8 cellular contexts compared by ENCODE assay signal in genomic region chr17:71472809-71473789, GRCh38.
DNase-seq lines count a peak whose midpoint lies in the region; ATAC-seq, FAIRE-seq and TF ChIP-seq lines count a peak whose summit lies in the region.

No MANE protein-coding gene starts in this region.

- H3K9me3 ChIP-seq in small intestine (ENCODE audit: control insufficient read depth, low read depth): no peaks in the 10 kb centered on the region

- no peaks in the 10 kb centered on the region for H3K36me3 Mint-ChIP-seq in glutamatergic neuron (ENCODE audit: unreplicated experiment)

- FAIRE-seq in GM19239 (lab: Jason Lieb, UNC) (no peak), small intestine (lab: Jason Lieb, UNC) (no peak)

- DNase-seq in GM19239 (ENCODE audit: insufficient read length, low spot score): peak; percentile 15
- peak; percentile 62 for DNase-seq in NAMALWA (ENCODE audit: low spot score)
- DNase-seq in SKM-1 treated with dmso at 0.1 percent for 144 hours (lab: John Stamatoyannopoulos, UW; ENCODE audit: unreplicated experiment): peak; percentile 36
- DNase-seq in glutamatergic neuron: no peak
- peak; percentile 64 for DNase-seq in small intestine
- no peak for DNase-seq in stimulated activated CD4-positive, alpha-beta T cell treated with anti-CD3 and anti-CD28 coated beads, Interleukin-4, amount 100 ng/mL, for 4 hours

- H3K27me3 Mint-ChIP-seq in glutamatergic neuron (ENCODE audit: unreplicated experiment): no peaks in the 10 kb centered on the region

- no peaks in the 10 kb centered on the region for H3K4me1 ChIP-seq in small intestine (ENCODE audit: control insufficient read depth in 2 of 2, insufficient read depth in 1 of 2, low read depth in 1 of 2, low read length in 1 of 2)

- H3K4me3 Mint-ChIP-seq in glutamatergic neuron (ENCODE audit: unreplicated experiment): no peak overlapping the region

- peak; percentile 87 for TF ChIP-seq CTCF in C4-2B (conservative IDR thresholded peaks at IDR 0.05)
- peak; percentile 86 for TF ChIP-seq CTCF in glutamatergic neuron (IDR thresholded peaks at IDR 0.05; ENCODE audit: partially characterized antibody, unreplicated experiment)

- 13 to 25% (median 21%) methylated on average over 7 of the region's 7 CpGs for WGBS in small intestine, 3 donors

- H3K9me3 Mint-ChIP-seq in glutamatergic neuron (ENCODE audit: unreplicated experiment): no peaks in the 10 kb centered on the region

- H3K36me3 ChIP-seq in small intestine (ENCODE audit: control insufficient read depth in 2 of 2, insufficient read depth in 2 of 2, low read length in 2 of 2): no peaks in the 10 kb centered on the region

- ATAC-seq in HG03045 (IDR thresholded peaks at IDR 0.05; ENCODE audit: unreplicated experiment): no peak

- no peaks in the 10 kb centered on the region for H3K27me3 ChIP-seq in small intestine (ENCODE audit: control insufficient read depth in 2 of 2, insufficient read depth in 2 of 2, low read length in 2 of 2)

- no peaks in the 10 kb centered on the region for H3K4me1 Mint-ChIP-seq in glutamatergic neuron (ENCODE audit: low read depth, unreplicated experiment)

- H3K27ac ChIP-seq in C4-2B: no peak overlapping the region
- no peak overlapping the region for H3K27ac ChIP-seq in small intestine (ENCODE audit: low read depth in 1 of 2, low read length in 1 of 2)

- H3K4me3 ChIP-seq in small intestine (ENCODE audit: low read depth in 1 of 2, low read length in 2 of 2): no peak overlapping the region

- H3K27ac Mint-ChIP-seq in glutamatergic neuron (ENCODE audit: unreplicated experiment): no peak overlapping the region

Comparison
In these comparisons a context has a peak if more than half of its experiments do, and no peak if none do; other contexts are left out.
1. DNase-seq: peak in GM19239 (single experiment), NAMALWA (single experiment), SKM-1 treated with dmso at 0.1 percent for 144 hours (single experiment) and small intestine (single experiment); none in glutamatergic neuron (single experiment) and stimulated activated CD4-positive, alpha-beta T cell treated with anti-CD3 and anti-CD28 coated beads, Interleukin-4, amount 100 ng/mL, for 4 hours (0 of 2).